ENCODE assay signal across 15 cellular contexts in the genomic region with DNA sequence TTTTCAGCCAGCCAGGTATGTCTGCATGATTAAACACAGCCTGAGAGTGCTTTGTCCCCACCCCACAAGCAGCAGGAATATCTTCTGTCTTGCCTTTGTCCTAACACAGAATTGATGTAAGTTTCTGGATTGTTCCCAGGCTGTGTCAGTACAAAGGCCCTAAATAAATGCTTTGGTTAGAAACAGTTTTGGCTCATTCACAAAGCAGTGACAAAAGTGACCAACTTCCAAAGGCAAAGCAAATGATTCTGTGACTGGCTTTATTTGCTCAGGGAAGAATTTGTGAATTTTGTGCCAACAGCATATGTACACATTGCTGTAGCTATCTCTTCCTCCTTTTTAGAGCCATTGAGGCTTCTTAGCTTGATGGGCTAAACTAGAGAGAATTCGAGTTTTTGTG.
A peak's percentile ranks its signal among the peaks of the same experiment; 100 is the strongest.
DNase-seq lines count a peak whose midpoint lies in the region; ATAC-seq and TF ChIP-seq lines count a peak whose summit lies in the region.
"Had no signal": no experiment of that assay in that cellular context is flagged by ENCODE, and none has a peak within 500 bp of the region (broad histone marks: within the 10 kb centered on the region; RNA-seq: fewer than 3 reads in every experiment).

No MANE protein-coding gene starts in this region.

- no peak for TF ChIP-seq CTCF in body of pancreas (IDR thresholded peaks at IDR 0.05)
- TF ChIP-seq CTCF in stomach (IDR thresholded peaks at IDR 0.05), result no peak

- intact Hi-C loops in body of pancreas (cut with DNase I) (no loop called here), stomach (cut with DNase I; ENCODE audit: low total_unique reads) (no loop called here)

- ATAC-seq in body of pancreas, result peak; percentile 40
- ATAC-seq in left lobe of liver, result peak; percentile 94
- no peak for ATAC-seq in GM18909 (IDR thresholded peaks at IDR 0.05; ENCODE audit: poor library complexity, unreplicated experiment)

- H3K27ac ChIP-seq in body of pancreas (peak overlapping the region in 1 of 4 donors; percentile 24), stomach (no peak overlapping the region)
- H3K27ac ChIP-seq: GM23248, RWPE1 had no signal

- TF ChIP-seq EP300 in stomach (IDR thresholded peaks at IDR 0.05), result no peak

- H3K4me1 ChIP-seq in body of pancreas, result peaks cover 2% of the 10 kb centered on the region
- H3K4me1 ChIP-seq in stomach, result no peaks in the 10 kb centered on the region

- peak; percentile 20 for DNase-seq in COR-L47 (lab: John Stamatoyannopoulos, UW)
- peak in 1 of 4 donors; percentile 5 for DNase-seq in body of pancreas
- peak; percentile 45 for DNase-seq in left lobe of liver (ENCODE audit: low spot score)
- peak; percentile 97 for DNase-seq in pons (ENCODE audit: low spot score)
- no peak for DNase-seq in NCI-H1105 (lab: John Stamatoyannopoulos, UW)
- no peak for DNase-seq in stomach
- DNase-seq: Calu3, DMS79, GM23248, KBM-7, NCI-H1092 treated with DMSO at 0.1 percent for 48 hours, NCI-H2029, NCI-H524 treated with DMSO at 0.1 percent for 48 hours had no signal

- WGBS in body of pancreas, 2 donors, result 27 to 30% methylated on average over 1 of the region's 1 CpG
- WGBS in stomach, 5 donors, result 44 to 56% (median 49%) methylated on average over 1 of the region's 1 CpG

- H3K36me3 ChIP-seq in body of pancreas (replicated peaks in 1 of 2; ENCODE audit: insufficient read depth in 1 of 2, low read depth in 2 of 2) (no peaks in the 10 kb centered on the region), stomach (no peaks in the 10 kb centered on the region)

- TF ChIP-seq POLR2A in body of pancreas (IDR thresholded peaks at IDR 0.05) (no peak), stomach (IDR thresholded peaks at IDR 0.05) (no peak)

- H3K27me3 ChIP-seq in body of pancreas (no peaks in the 10 kb centered on the region), stomach (no peaks in the 10 kb centered on the region)

- H3K4me3 ChIP-seq in body of pancreas (no peak overlapping the region), stomach (no peak overlapping the region)
- H3K4me3 ChIP-seq: GM23248 had no signal

- H3K9me3 ChIP-seq in body of pancreas, result no peaks in the 10 kb centered on the region
- no peaks in the 10 kb centered on the region for H3K9me3 ChIP-seq in stomach

Comparison
In these comparisons a context has a peak if more than half of its experiments do, and no peak if none do; other contexts are left out.
1. DNase-seq: peak in COR-L47 (single experiment), left lobe of liver (single experiment) and pons (single experiment); none in NCI-H1105 (single experiment) and stomach (single experiment).